Comparison of ENCODE assay signal across 2 cellular contexts in genomic region chr5:173304591-173304988, GRCh38.
TF ChIP-seq lines count a peak whose summit lies in the region.

No MANE protein-coding gene starts in this region.

TF ChIP-seq in HepG2, 621 proteins besides CTCF, POLR2A, EP300 and RAD21 (continues in another document):
- TF ChIP-seq ZBTB7B (CRISPR knock-in tag; IDR thresholded peaks at IDR 0.05) (peak; percentile 48; the same call in 1 of the 2 replicates), ZNF580 (CRISPR knock-in tag; IDR thresholded peaks at IDR 0.05; ENCODE audit: borderline replicate concordance, low read depth) (0 out of 2 replicates have a peak, but pooled peaks have one; percentile 31), SALL1 (CRISPR knock-in tag; IDR thresholded peaks at IDR 0.05) (peak; percentile 61; the same call in 1 of the 2 replicates), ZNF33B (CRISPR knock-in tag; IDR thresholded peaks at IDR 0.05) (no peak), MED13 (CRISPR knock-in tag; IDR thresholded peaks at IDR 0.05) (0 out of 2 replicates have a peak, but pooled peaks have one; percentile 9), FOXP1 (IDR thresholded peaks at IDR 0.05) (no peak), FOXP1 (CRISPR knock-in tag; IDR thresholded peaks at IDR 0.05) (peak; percentile 17; the same call in 1 of the 2 replicates), BATF2 (CRISPR knock-in tag; IDR thresholded peaks at IDR 0.05) (no peak), SKIL (CRISPR knock-in tag; IDR thresholded peaks at IDR 0.05; ENCODE audit: borderline replicate concordance) (peak; percentile 49), KDM4B (CRISPR knock-in tag; IDR thresholded peaks at IDR 0.05) (0 out of 2 replicates have a peak, but pooled peaks have one; percentile 7), ZNF512B (CRISPR knock-in tag; IDR thresholded peaks at IDR 0.05; ENCODE audit: borderline replicate concordance) (0 out of 2 replicates have a peak, but pooled peaks have one; percentile 7), SOX13 (IDR thresholded peaks at IDR 0.05) (no peak), SOX13 (CRISPR knock-in tag; conservative IDR thresholded peaks at IDR 0.05 in 1 of 2, IDR thresholded peaks at IDR 0.05 in 1 of 2) (peak in 1 of 2 experiments; percentile 80; a peak in 2 of 4 replicates), THAP9 (CRISPR knock-in tag; IDR thresholded peaks at IDR 0.05; ENCODE audit: borderline replicate concordance) (0 out of 2 replicates have a peak, but pooled peaks have one; percentile 32), ZBTB25 (CRISPR knock-in tag; IDR thresholded peaks at IDR 0.05) (0 out of 2 replicates have a peak, but pooled peaks have one; percentile 39), MAFF (IDR thresholded peaks at IDR 0.05; ENCODE audit: low read depth, low read length) (peak; percentile 44; the same call in 1 of the 2 replicates), HMG20A (CRISPR knock-in tag; IDR thresholded peaks at IDR 0.05; ENCODE audit: borderline replicate concordance) (peak; percentile 70; the same call in 1 of the 2 replicates)

TF ChIP-seq in WTC11, 78 proteins besides CTCF, POLR2A, EP300 and RAD21:
- peak; percentile 51; the same call in 1 of the 2 replicates for TF ChIP-seq GABPB1 (CRISPR knock-in tag; IDR thresholded peaks at IDR 0.05)
- no peak for TF ChIP-seq TEAD4 (CRISPR knock-in tag; IDR thresholded peaks at IDR 0.05)
- no peak for TF ChIP-seq ZBTB43 (CRISPR knock-in tag; IDR thresholded peaks at IDR 0.05)
- no peak for TF ChIP-seq NFE2L1 (CRISPR knock-in tag; IDR thresholded peaks at IDR 0.05)
- TF ChIP-seq ATF6 (CRISPR knock-in tag; IDR thresholded peaks at IDR 0.05) = no peak
